ENCODE assay signal across 7 cellular contexts in the genomic region with DNA sequence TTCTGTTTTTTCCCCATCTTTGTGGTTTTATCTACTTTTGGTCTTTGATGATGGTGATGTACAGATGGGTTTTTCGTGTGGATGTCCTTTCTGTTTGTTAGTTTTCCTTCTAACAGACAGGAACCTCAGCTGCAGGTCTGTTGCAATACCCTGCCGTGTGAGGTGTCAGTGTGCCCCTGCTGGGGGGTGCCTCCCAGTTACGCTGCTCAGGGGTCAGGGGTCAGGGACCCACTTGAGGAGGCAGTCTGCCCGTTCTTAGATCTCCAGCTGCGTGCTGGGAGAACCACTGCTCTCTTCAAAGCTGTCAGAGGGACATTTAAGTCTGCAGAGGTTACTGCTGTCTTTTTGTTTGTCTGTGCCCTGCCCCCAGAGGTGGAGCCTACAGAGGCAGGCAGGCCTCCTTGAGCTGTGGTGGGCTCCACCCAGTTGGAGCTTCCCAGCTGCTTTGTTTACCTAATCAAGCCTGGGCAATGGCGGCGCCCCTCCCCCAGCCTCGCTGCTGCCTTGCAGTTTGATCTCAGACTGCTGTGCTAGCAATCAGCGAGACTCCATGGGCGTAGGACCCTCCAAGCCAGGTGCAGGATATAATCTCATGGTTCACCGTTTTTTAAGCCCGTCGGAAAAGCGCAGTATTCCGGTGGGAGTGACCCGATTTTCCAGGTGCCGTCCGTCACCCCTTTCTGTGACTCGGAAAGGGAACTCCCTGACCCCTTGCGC.
DNase-seq lines count a peak whose midpoint lies in the region; ATAC-seq and TF ChIP-seq lines count a peak whose summit lies in the region.
"Not testable (repeated sequence)": the region's sequence is repeated elsewhere in the genome, so short reads cannot be mapped to it uniquely, and the experiment has no call there.

No MANE protein-coding gene starts in this region.

- peak overlapping the region; percentile 0 for H3K4me3 Mint-ChIP-seq in natural killer cell treated with Interleukin-12 subunit alpha and Interleukin-12 subunit beta and Interleukin-15 and Interleukin-18, amount 100 ng/mL, for 72 hours

- H3K36me3 Mint-ChIP-seq in natural killer cell treated with Interleukin-12 subunit alpha and Interleukin-12 subunit beta and Interleukin-15 and Interleukin-18, amount 100 ng/mL, for 72 hours: not testable (repeated sequence)

- not testable (repeated sequence) for H3K9me3 Mint-ChIP-seq in natural killer cell treated with Interleukin-12 subunit alpha and Interleukin-12 subunit beta and Interleukin-15 and Interleukin-18, amount 100 ng/mL, for 72 hours

- not testable (repeated sequence) for H3K27ac ChIP-seq in HUES6 (ENCODE audit: low read depth, low read length); Panc1 (ENCODE audit: low read length); colonic mucosa; iPS-18a (ENCODE audit: low read length); smooth muscle cell (ENCODE audit: low read depth)
- peak overlapping the region in 2 of 12 donors; percentile 1 to 20 for H3K27ac ChIP-seq in heart left ventricle

- not testable (repeated sequence) for H3K4me1 Mint-ChIP-seq in natural killer cell treated with Interleukin-12 subunit alpha and Interleukin-12 subunit beta and Interleukin-15 and Interleukin-18, amount 100 ng/mL, for 72 hours (ENCODE audit: low read depth in 2 of 2)

- ATAC-seq in Panc1; heart left ventricle; natural killer cell treated with Interleukin-12 subunit alpha and Interleukin-12 subunit beta and Interleukin-15 and Interleukin-18, amount 100 ng/mL, for 72 hours: not testable (repeated sequence)

- not testable (repeated sequence) for H3K27ac Mint-ChIP-seq in natural killer cell treated with Interleukin-12 subunit alpha and Interleukin-12 subunit beta and Interleukin-15 and Interleukin-18, amount 100 ng/mL, for 72 hours

- not testable (repeated sequence) for BruUV-seq in Panc1 (replicated peaks; lab: Mats Ljungman, UMichigan)

- H3K9me3 ChIP-seq in HUES6 (ENCODE audit: control insufficient read depth, insufficient read depth, low read depth, low read length); Panc1 (ENCODE audit: control insufficient read depth, insufficient read depth, low read depth, low read length); colonic mucosa; heart left ventricle; iPS-18a (ENCODE audit: control insufficient read depth, low read depth, low read length); smooth muscle cell (replicated peaks; ENCODE audit: low read depth): not testable (repeated sequence)

- in situ Hi-C loops in Panc1 (cut with HindIII; ENCODE audit: low pct_unique_long_range_greater_than_20kb, low sequenced_read_pairs): not testable (repeated sequence)

- not testable (repeated sequence) for H3K79me2 ChIP-seq in smooth muscle cell (ENCODE audit: low read depth)

- DNase-seq in Panc1 (ENCODE audit: low read depth, low spot score); natural killer cell treated with Interleukin-12 subunit alpha and Interleukin-12 subunit beta and Interleukin-15 and Interleukin-18, amount 100 ng/mL, for 72 hours (ENCODE audit: low spot score); smooth muscle cell (lab: John Stamatoyannopoulos, UW; ENCODE audit: unreplicated experiment): not testable (repeated sequence)
- peak; percentile 32 for DNase-seq in colonic mucosa
- DNase-seq in heart left ventricle: peak in 3 of 5 donors; percentile 28 to 45 (median 42)

- H3K4me1 ChIP-seq in HUES6 (ENCODE audit: control insufficient read depth, insufficient read depth, low read length); Panc1 (ENCODE audit: control insufficient read depth, insufficient read depth, low read length); colonic mucosa; heart left ventricle; iPS-18a (ENCODE audit: control insufficient read depth, low read depth, low read length); smooth muscle cell (ENCODE audit: low read depth): not testable (repeated sequence)

- H3K27me3 ChIP-seq in HUES6 (ENCODE audit: control insufficient read depth, insufficient read depth, low read length); Panc1 (ENCODE audit: control insufficient read depth, insufficient read depth, low read length); colonic mucosa; heart left ventricle; iPS-18a (ENCODE audit: control insufficient read depth, insufficient read depth, low read length); smooth muscle cell (ENCODE audit: low read depth): not testable (repeated sequence)

- TF ChIP-seq POLR2A in heart left ventricle (IDR thresholded peaks at IDR 0.05): not testable (repeated sequence)

- H3K9ac ChIP-seq in HUES6 (ENCODE audit: low read length): peak overlapping the region; percentile 70
- not testable (repeated sequence) for H3K9ac ChIP-seq in colonic mucosa (ENCODE audit: low read depth in 2 of 2, low read length in 2 of 2); iPS-18a (ENCODE audit: low read length); smooth muscle cell (ENCODE audit: low read depth)

- H3K4me2 ChIP-seq in smooth muscle cell: peak overlapping the region; percentile 47

- H4K20me1 ChIP-seq in smooth muscle cell (ENCODE audit: low read depth): not testable (repeated sequence)

- intact Hi-C loops in Panc1 (cut with micrococcal nuclease; ENCODE audit: unreplicated experiment); colonic mucosa (cut with DNase I); heart left ventricle (cut with DNase I): not testable (repeated sequence)

- peak overlapping the region; percentile 53 for H3K4me3 ChIP-seq in HUES6 (ENCODE audit: low read depth, low read length)
- peak overlapping the region; percentile 32 to 41 for H3K4me3 ChIP-seq in Panc1 (ENCODE audit: low read depth in 2 of 2, low read length in 2 of 2)
- peak overlapping the region; percentile 19 for H3K4me3 ChIP-seq in colonic mucosa
- H3K4me3 ChIP-seq in heart left ventricle: peak overlapping the region in 9 of 12 donors; percentile 10 to 40 (median 25)
- peak overlapping the region; percentile 60 for H3K4me3 ChIP-seq in iPS-18a (ENCODE audit: low read length)
- peak overlapping the region; percentile 35 for H3K4me3 ChIP-seq in smooth muscle cell

- not testable (repeated sequence) for H3F3A ChIP-seq in smooth muscle cell (ENCODE audit: low read depth)

- WGBS in heart left ventricle, 4 donors: 50 to 84% (median 57%) methylated on average over 10 to 20 of the region's 20 CpGs
- WGBS in smooth muscle cell (ENCODE audit: low lambda C conversion rate): 44% methylated on average over 20 of the region's 20 CpGs

- H3K27me3 Mint-ChIP-seq in natural killer cell treated with Interleukin-12 subunit alpha and Interleukin-12 subunit beta and Interleukin-15 and Interleukin-18, amount 100 ng/mL, for 72 hours: peaks cover 19 to 30% of the 10 kb centered on the region in 2 donors

- CTCF ChIA-PET in Panc1 (lab: Charles Lee): not testable (repeated sequence)

- not testable (repeated sequence) for H3K36me3 ChIP-seq in HUES6 (ENCODE audit: control insufficient read depth, insufficient read depth, low read length); Panc1 (ENCODE audit: control insufficient read depth, insufficient read depth, low read length); colonic mucosa; iPS-18a (ENCODE audit: control insufficient read depth, low read depth, low read length); smooth muscle cell (ENCODE audit: low read depth)
- peaks cover 0 to 25% (median 0%) of the 10 kb centered on the region in 9 donors for H3K36me3 ChIP-seq in heart left ventricle

- TF ChIP-seq CTCF in Panc1 (IDR thresholded peaks at IDR 0.05); colonic mucosa (IDR thresholded peaks at IDR 0.05); heart left ventricle (IDR thresholded peaks at IDR 0.05); smooth muscle cell (IDR thresholded peaks at IDR 0.05; ENCODE audit: borderline replicate concordance, insufficient read depth, poor library complexity, severe bottlenecking): not testable (repeated sequence)

- not testable (repeated sequence) for H2AFZ ChIP-seq in smooth muscle cell (ENCODE audit: low read depth)

- POLR2A ChIA-PET in Panc1 (lab: Charles Lee): not testable (repeated sequence)
